In genomic region chr11:135022430-135022829, GRCh38 we compare ENCODE assay signal across 25 cellular contexts.
"Had no signal": no experiment of that assay in that cellular context is flagged by ENCODE, and none has a peak within 500 bp of the region (broad histone marks: within the 10 kb centered on the region; RNA-seq: fewer than 3 reads in every experiment).

No MANE protein-coding gene starts in this region.

- H3K9me3 ChIP-seq: esophagus squamous epithelium, lower lobe of right lung, prostate gland, sigmoid colon, stomach, thyroid gland, vagina had no signal

- H3K4me1 ChIP-seq: esophagus squamous epithelium, heart right ventricle, lower lobe of right lung, prostate gland, sigmoid colon, stomach, thyroid gland, vagina had no signal

- H3K4me3 ChIP-seq: esophagus squamous epithelium, heart right ventricle, lower lobe of right lung, prostate gland, sigmoid colon, stomach, thyroid gland, vagina had no signal

- FAIRE-seq: endothelial cell of umbilical vein, keratinocyte had no signal

- H3K27me3 ChIP-seq: esophagus squamous epithelium, heart right ventricle, sigmoid colon, stomach, thyroid gland, vagina had no signal

- H3K27ac ChIP-seq: esophagus squamous epithelium, heart right ventricle, lower lobe of right lung, prostate gland, sigmoid colon, stomach, thyroid gland, vagina had no signal

- ATAC-seq: heart right ventricle; left ventricle myocardium superior; lower lobe of right lung; naive thymus-derived CD8-positive, alpha-beta T cell; right cardiac atrium; stimulated activated effector memory CD8-positive, alpha-beta T cell treated with anti-CD3 and anti-CD28 coated beads, Interleukin-12 subunit alpha, Interleukin-12 subunit beta, amount 100 ng/mL, for 72 hours had no signal

- DNase-seq: dermis blood vessel endothelial cell; effector memory CD4-positive, alpha-beta T cell; esophagus squamous epithelium; foreskin melanocyte; glutamatergic neuron; heart right ventricle; hippocampal formation; left ventricle myocardium superior; lower lobe of right lung; naive thymus-derived CD8-positive, alpha-beta T cell; nephron progenitor cell; nucleus accumbens; right cardiac atrium; sigmoid colon; stimulated activated CD4-positive, alpha-beta T cell treated with anti-CD3 and anti-CD28 coated beads, Interleukin-2, amount 100 ng/mL, for 24 hours; stimulated activated CD4-positive, alpha-beta T cell treated with anti-CD3 and anti-CD28 coated beads, Interleukin-4, amount 100 ng/mL, for 24 hours; stimulated activated naive CD4-positive, alpha-beta T cell treated with Interleukin-2 at 50 U/mL for 16 hours; stomach; thyroid gland; trophoblast cell had no signal

- H3K36me3 ChIP-seq: esophagus squamous epithelium, heart right ventricle, lower lobe of right lung, prostate gland, sigmoid colon, stomach, thyroid gland, vagina had no signal
